Comparison of ENCODE assay signal across 1 cellular context in genomic region chr1:70410604-70411359, GRCh38.
A peak's percentile ranks its signal among the peaks of the same experiment; 100 is the strongest.
TF ChIP-seq lines count a peak whose summit lies in the region.

Gene CTH, plus strand, starts transcription at chr1:70411268. Its CDS starts 148 bp downstream, at chr1:70411416.

TF ChIP-seq in K562, 482 proteins besides CTCF, POLR2A, EP300 and RAD21 (continued from another document and continues in another):
- TF ChIP-seq FOXP4 (CRISPR knock-in tag; IDR thresholded peaks at IDR 0.05; ENCODE audit: borderline replicate concordance) (0 out of 2 replicates have a peak, but pooled peaks have one; percentile 34), ELK3 (CRISPR knock-in tag; IDR thresholded peaks at IDR 0.05) (no peak), GABPB1 (CRISPR knock-in tag; IDR thresholded peaks at IDR 0.05) (peak; percentile 41; the same call in 1 of the 2 replicates), HDAC6 (IDR thresholded peaks at IDR 0.05; ENCODE audit: low read depth, low read length) (no peak), MCM7 (IDR thresholded peaks at IDR 0.05) (no peak), MAFF (IDR thresholded peaks at IDR 0.05; ENCODE audit: low read length) (no peak), KLF16 (IDR thresholded peaks at IDR 0.05) (no peak), SIN3A (IDR thresholded peaks at IDR 0.05; ENCODE audit: borderline replicate concordance in 2 of 2, control insufficient read depth in 1 of 2, low read depth in 2 of 2, low read length in 2 of 2) (0 out of 4 replicates have a peak, but pooled peaks of 1 of the 2 experiments have one; percentile 30), NR3C1 (CRISPR knock-in tag; IDR thresholded peaks at IDR 0.05) (no peak), RBM25 (IDR thresholded peaks at IDR 0.05; ENCODE audit: low read depth, low read length, severe bottlenecking) (peak; percentile 58), HOMEZ (CRISPR knock-in tag; IDR thresholded peaks at IDR 0.05) (no peak), ZNF134 (CRISPR knock-in tag; conservative IDR thresholded peaks at IDR 0.05) (no peak), ZBTB12 (CRISPR knock-in tag; IDR thresholded peaks at IDR 0.05) (peak; percentile 78), BCOR (IDR thresholded peaks at IDR 0.05) (peak; percentile 82), MYC (IDR thresholded peaks at IDR 0.05; ENCODE audit: low read depth, low read length) (peak; percentile 72; the same call in 1 of the 2 replicates), MYC (CRISPR knock-in tag; IDR thresholded peaks at IDR 0.05; ENCODE audit: borderline replicate concordance, low read depth) (no peak), CBFB (CRISPR knock-in tag; IDR thresholded peaks at IDR 0.05) (no peak; the same call in 1 of the 2 replicates), RFX5 (IDR thresholded peaks at IDR 0.05; ENCODE audit: low read depth, low read length) (no peak), RFX7 (CRISPR knock-in tag; IDR thresholded peaks at IDR 0.05) (no peak), ARNT (IDR thresholded peaks at IDR 0.05) (0 out of 4 replicates have a peak, but pooled peaks have one; percentile 29 to 66), EGR1 (conservative IDR thresholded peaks at IDR 0.05) (0 out of 2 replicates have a peak, but pooled peaks have one; percentile 7), SREBF1 (IDR thresholded peaks at IDR 0.05; ENCODE audit: borderline replicate concordance, low read depth, low read length) (no peak), FOS (IDR thresholded peaks at IDR 0.05; ENCODE audit: extremely low read depth, insufficient read length) (peak; percentile 85), ARID1B (IDR thresholded peaks at IDR 0.05) (0 out of 2 replicates have a peak, but pooled peaks have one; percentile 55), SOX6 (IDR thresholded peaks at IDR 0.05) (peak; percentile 26; the same call in 1 of the 2 replicates), CREB1 (IDR thresholded peaks at IDR 0.05) (peak; percentile 87), CREB1 (CRISPR knock-in tag; IDR thresholded peaks at IDR 0.05) (peak; percentile 90), SUPT5H (IDR thresholded peaks at IDR 0.05) (peak; percentile 96), TRIM25 (IDR thresholded peaks at IDR 0.05; ENCODE audit: borderline replicate concordance) (no peak), BACH1 (tag; IDR thresholded peaks at IDR 0.05) (no peak), ID3 (CRISPR knock-in tag; IDR thresholded peaks at IDR 0.05) (no peak), ID3 (tag; IDR thresholded peaks at IDR 0.05) (0 out of 2 replicates have a peak, but pooled peaks have one; percentile 42), PYGO2 (tag; IDR thresholded peaks at IDR 0.05) (no peak), SIX5 (IDR thresholded peaks at IDR 0.05; ENCODE audit: borderline replicate concordance in 1 of 2, insufficient read depth in 1 of 2, low read depth in 1 of 2, low read length in 2 of 2) (no peak), DNMT1 (IDR thresholded peaks at IDR 0.05) (0 out of 2 replicates have a peak, but pooled peaks have one; percentile 84), CBFA2T2 (conservative IDR thresholded peaks at IDR 0.05) (no peak), CHD7 (IDR thresholded peaks at IDR 0.05; ENCODE audit: low read depth, low read length) (no peak), COPS2 (conservative IDR thresholded peaks at IDR 0.05) (no peak), SMARCA4 (IDR thresholded peaks at IDR 0.05) (0 out of 2 replicates have a peak, but pooled peaks have one; percentile 13), KDM2B (CRISPR knock-in tag; IDR thresholded peaks at IDR 0.05) (0 out of 2 replicates have a peak, but pooled peaks have one; percentile 29), RNF2 (IDR thresholded peaks at IDR 0.05) (no peak)
